1 cellular context compared by ENCODE assay signal in the genomic region with DNA sequence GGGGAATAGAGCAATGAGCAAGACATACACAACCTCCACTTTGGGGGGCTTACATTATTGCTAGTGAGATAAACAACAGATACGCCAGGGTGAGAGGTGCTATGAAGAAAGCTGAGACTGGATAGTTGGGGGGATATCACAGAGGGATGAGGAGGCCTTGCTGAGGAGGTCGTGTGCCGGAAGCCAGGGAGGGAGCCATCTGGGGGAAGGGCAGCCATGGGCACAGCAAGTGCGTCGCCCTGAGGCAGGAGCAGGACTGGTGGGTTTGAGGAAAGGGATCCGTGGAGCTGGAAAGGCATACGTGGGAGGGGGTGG.
TF ChIP-seq lines count a peak whose summit lies in the region.

No MANE protein-coding gene starts in this region.

TF ChIP-seq in GM23338, 12 proteins besides CTCF, POLR2A, EP300 and RAD21 (continued from another document):
- TF ChIP-seq, protein P1, sequence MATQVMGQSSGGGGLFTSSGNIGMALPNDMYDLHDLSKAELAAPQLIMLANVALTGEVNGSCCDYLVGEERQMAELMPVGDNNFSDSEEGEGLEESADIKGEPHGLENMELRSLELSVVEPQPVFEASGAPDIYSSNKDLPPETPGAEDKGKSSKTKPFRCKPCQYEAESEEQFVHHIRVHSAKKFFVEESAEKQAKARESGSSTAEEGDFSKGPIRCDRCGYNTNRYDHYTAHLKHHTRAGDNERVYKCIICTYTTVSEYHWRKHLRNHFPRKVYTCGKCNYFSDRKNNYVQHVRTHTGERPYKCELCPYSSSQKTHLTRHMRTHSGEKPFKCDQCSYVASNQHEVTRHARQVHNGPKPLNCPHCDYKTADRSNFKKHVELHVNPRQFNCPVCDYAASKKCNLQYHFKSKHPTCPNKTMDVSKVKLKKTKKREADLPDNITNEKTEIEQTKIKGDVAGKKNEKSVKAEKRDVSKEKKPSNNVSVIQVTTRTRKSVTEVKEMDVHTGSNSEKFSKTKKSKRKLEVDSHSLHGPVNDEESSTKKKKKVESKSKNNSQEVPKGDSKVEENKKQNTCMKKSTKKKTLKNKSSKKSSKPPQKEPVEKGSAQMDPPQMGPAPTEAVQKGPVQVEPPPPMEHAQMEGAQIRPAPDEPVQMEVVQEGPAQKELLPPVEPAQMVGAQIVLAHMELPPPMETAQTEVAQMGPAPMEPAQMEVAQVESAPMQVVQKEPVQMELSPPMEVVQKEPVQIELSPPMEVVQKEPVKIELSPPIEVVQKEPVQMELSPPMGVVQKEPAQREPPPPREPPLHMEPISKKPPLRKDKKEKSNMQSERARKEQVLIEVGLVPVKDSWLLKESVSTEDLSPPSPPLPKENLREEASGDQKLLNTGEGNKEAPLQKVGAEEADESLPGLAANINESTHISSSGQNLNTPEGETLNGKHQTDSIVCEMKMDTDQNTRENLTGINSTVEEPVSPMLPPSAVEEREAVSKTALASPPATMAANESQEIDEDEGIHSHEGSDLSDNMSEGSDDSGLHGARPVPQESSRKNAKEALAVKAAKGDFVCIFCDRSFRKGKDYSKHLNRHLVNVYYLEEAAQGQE (IDR thresholded peaks at IDR 0.05; ENCODE audit: unreplicated experiment), result no peak
- no peak for TF ChIP-seq CREB1 (CRISPR knock-in tag; IDR thresholded peaks at IDR 0.05; ENCODE audit: low read depth)
- TF ChIP-seq, protein P2, sequence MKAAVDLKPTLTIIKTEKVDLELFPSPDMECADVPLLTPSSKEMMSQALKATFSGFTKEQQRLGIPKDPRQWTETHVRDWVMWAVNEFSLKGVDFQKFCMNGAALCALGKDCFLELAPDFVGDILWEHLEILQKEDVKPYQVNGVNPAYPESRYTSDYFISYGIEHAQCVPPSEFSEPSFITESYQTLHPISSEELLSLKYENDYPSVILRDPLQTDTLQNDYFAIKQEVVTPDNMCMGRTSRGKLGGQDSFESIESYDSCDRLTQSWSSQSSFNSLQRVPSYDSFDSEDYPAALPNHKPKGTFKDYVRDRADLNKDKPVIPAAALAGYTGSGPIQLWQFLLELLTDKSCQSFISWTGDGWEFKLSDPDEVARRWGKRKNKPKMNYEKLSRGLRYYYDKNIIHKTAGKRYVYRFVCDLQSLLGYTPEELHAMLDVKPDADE (IDR thresholded peaks at IDR 0.05), result no peak
- TF ChIP-seq EZH2phosphoT487 (IDR thresholded peaks at IDR 0.05; ENCODE audit: unreplicated experiment), result no peak
- TF ChIP-seq, protein P3, sequence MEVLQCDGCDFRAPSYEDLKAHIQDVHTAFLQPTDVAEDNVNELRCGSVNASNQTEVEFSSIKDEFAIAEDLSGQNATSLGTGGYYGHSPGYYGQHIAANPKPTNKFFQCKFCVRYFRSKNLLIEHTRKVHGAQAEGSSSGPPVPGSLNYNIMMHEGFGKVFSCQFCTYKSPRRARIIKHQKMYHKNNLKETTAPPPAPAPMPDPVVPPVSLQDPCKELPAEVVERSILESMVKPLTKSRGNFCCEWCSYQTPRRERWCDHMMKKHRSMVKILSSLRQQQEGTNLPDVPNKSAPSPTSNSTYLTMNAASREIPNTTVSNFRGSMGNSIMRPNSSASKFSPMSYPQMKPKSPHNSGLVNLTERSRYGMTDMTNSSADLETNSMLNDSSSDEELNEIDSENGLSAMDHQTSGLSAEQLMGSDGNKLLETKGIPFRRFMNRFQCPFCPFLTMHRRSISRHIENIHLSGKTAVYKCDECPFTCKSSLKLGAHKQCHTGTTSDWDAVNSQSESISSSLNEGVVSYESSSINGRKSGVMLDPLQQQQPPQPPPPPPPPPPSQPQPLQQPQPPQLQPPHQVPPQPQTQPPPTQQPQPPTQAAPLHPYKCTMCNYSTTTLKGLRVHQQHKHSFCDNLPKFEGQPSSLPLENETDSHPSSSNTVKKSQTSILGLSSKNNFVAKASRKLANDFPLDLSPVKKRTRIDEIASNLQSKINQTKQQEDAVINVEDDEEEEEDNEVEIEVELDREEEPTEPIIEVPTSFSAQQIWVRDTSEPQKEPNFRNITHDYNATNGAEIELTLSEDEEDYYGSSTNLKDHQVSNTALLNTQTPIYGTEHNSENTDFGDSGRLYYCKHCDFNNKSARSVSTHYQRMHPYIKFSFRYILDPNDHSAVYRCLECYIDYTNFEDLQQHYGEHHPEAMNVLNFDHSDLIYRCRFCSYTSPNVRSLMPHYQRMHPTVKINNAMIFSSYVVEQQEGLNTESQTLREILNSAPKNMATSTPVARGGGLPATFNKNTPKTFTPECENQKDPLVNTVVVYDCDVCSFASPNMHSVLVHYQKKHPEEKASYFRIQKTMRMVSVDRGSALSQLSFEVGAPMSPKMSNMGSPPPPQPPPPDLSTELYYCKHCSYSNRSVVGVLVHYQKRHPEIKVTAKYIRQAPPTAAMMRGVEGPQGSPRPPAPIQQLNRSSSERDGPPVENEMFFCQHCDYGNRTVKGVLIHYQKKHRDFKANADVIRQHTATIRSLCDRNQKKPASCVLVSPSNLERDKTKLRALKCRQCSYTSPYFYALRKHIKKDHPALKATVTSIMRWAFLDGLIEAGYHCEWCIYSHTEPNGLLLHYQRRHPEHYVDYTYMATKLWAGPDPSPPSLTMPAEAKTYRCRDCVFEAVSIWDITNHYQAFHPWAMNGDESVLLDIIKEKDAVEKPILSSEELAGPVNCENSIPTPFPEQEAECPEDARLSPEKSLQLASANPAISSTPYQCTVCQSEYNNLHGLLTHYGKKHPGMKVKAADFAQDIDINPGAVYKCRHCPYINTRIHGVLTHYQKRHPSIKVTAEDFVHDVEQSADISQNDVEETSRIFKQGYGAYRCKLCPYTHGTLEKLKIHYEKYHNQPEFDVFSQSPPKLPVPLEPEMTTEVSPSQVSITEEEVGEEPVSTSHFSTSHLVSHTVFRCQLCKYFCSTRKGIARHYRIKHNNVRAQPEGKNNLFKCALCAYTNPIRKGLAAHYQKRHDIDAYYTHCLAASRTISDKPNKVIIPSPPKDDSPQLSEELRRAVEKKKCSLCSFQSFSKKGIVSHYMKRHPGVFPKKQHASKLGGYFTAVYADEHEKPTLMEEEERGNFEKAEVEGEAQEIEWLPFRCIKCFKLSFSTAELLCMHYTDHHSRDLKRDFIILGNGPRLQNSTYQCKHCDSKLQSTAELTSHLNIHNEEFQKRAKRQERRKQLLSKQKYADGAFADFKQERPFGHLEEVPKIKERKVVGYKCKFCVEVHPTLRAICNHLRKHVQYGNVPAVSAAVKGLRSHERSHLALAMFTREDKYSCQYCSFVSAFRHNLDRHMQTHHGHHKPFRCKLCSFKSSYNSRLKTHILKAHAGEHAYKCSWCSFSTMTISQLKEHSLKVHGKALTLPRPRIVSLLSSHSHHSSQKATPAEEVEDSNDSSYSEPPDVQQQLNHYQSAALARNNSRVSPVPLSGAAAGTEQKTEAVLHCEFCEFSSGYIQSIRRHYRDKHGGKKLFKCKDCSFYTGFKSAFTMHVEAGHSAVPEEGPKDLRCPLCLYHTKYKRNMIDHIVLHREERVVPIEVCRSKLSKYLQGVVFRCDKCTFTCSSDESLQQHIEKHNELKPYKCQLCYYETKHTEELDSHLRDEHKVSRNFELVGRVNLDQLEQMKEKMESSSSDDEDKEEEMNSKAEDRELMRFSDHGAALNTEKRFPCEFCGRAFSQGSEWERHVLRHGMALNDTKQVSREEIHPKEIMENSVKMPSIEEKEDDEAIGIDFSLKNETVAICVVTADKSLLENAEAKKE (CRISPR knock-in tag; IDR thresholded peaks at IDR 0.05), result no peak
- no peak for TF ChIP-seq STAT1 (IDR thresholded peaks at IDR 0.05; ENCODE audit: unreplicated experiment)
- no peak for TF ChIP-seq ZNF331 (CRISPR knock-in tag; IDR thresholded peaks at IDR 0.05; ENCODE audit: low read depth)
- no peak for TF ChIP-seq ZNF114 (CRISPR knock-in tag; IDR thresholded peaks at IDR 0.05)
- no peak for TF ChIP-seq EZH2 (IDR thresholded peaks at IDR 0.05; ENCODE audit: low read depth, unreplicated experiment)
- TF ChIP-seq NANOG (IDR thresholded peaks at IDR 0.05; ENCODE audit: borderline replicate concordance), result no peak
